8 cellular contexts compared by ENCODE assay signal in the genomic region with DNA sequence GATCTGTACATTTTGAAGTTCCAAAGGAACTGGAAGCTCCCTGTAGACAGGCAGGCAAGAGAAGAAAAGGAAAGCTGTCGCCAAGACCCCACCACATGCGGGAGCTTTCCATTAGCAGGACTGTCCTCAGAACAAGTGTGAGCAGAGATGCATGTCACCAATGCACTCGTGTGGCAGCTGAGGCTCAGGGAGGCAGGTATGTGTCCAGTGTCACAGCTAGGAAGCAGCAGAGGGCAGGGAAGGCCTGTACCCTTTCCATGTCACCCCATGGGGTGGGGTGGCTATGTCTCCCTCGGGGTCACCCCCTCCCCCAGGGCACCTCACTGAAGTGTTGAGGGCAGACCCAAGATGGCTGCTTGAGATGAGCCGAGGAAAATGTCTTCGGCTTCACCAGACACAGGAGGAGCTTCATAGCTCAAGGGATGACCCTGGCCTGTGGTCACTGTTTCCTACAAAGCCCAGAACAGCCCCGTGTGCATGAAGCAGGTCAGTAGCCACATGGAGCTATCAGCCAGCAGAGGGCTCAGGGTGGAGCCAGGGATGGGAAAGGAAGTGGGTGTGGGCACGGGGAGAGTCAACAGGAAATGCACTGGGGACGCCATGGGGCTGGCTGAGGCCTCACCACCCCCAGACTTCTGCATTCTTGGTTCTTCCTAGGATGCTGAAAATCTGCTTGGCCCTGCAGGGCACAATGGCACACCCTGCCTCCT.
DNase-seq lines count a peak whose midpoint lies in the region; ATAC-seq and TF ChIP-seq lines count a peak whose summit lies in the region.

No MANE protein-coding gene starts in this region.

- peak overlapping the region; percentile 75 for H3K27ac ChIP-seq in CD8-positive, alpha-beta memory T cell (ENCODE audit: low read depth, low read length)
- no peak overlapping the region for H3K27ac ChIP-seq in endodermal cell (ENCODE audit: low read depth, low read length)
- H3K27ac ChIP-seq in upper lobe of left lung, result peak overlapping the region; percentile 80 to 87 (median 86)

- H3K36me3 ChIP-seq in CD8-positive, alpha-beta memory T cell (ENCODE audit: insufficient read depth, low read length), result no peaks in the 10 kb centered on the region
- H3K36me3 ChIP-seq in endodermal cell (ENCODE audit: control insufficient read depth, insufficient read depth, low read length) (peaks cover 3% of the 10 kb centered on the region), upper lobe of left lung (no peaks in the 10 kb centered on the region)

- DNase-seq in CD8-positive, alpha-beta memory T cell, result peak; percentile 64 to 86 (median 66)
- peak; percentile 82 for DNase-seq in LHCN-M2 (ENCODE audit: low read depth)
- peak; percentile 65 for DNase-seq in activated CD4-positive, alpha-beta T cell treated with anti-CD3 and anti-CD28 coated beads, Interleukin-2, amount 50 U/mL, for 1 hour
- DNase-seq in endodermal cell, result peak; percentile 74
- no peak for DNase-seq in natural killer cell treated with Interleukin-12 subunit alpha and Interleukin-12 subunit beta and Interleukin-15 and Interleukin-18, amount 100 ng/mL, for 72 hours (ENCODE audit: low spot score)
- DNase-seq in upper lobe of left lung, result peak in 1 of 2 donors; percentile 91
- no peak for DNase-seq in NCI-H446 (lab: John Stamatoyannopoulos, UW)

- H3K9me3 Mint-ChIP-seq in CD8-positive, alpha-beta memory T cell, result no peaks in the 10 kb centered on the region
- H3K9me3 Mint-ChIP-seq in endodermal cell, result no peaks in the 10 kb centered on the region
- H3K9me3 Mint-ChIP-seq in natural killer cell treated with Interleukin-12 subunit alpha and Interleukin-12 subunit beta and Interleukin-15 and Interleukin-18, amount 100 ng/mL, for 72 hours, result no peaks in the 10 kb centered on the region

- H3K4me1 ChIP-seq in CD8-positive, alpha-beta memory T cell (ENCODE audit: insufficient read depth, low read length), result peaks cover 90% of the 10 kb centered on the region
- H3K4me1 ChIP-seq in endodermal cell (ENCODE audit: control insufficient read depth, insufficient read depth, low read length) (no peaks in the 10 kb centered on the region), upper lobe of left lung (peaks cover 73 to 91% (median 73%) of the 10 kb centered on the region in 4 donors)

- peak in 2 of 4 donors; percentile 85 to 88 for TF ChIP-seq EP300 in upper lobe of left lung (IDR thresholded peaks at IDR 0.05)

- no peaks in the 10 kb centered on the region for H3K27me3 ChIP-seq in CD8-positive, alpha-beta memory T cell (ENCODE audit: insufficient read depth, low read length, poor library complexity, severe bottlenecking)
- H3K27me3 ChIP-seq in endodermal cell (ENCODE audit: control insufficient read depth, insufficient read depth, low read length, poor library complexity, severe bottlenecking), result no peaks in the 10 kb centered on the region
- H3K27me3 ChIP-seq in upper lobe of left lung, result no peaks in the 10 kb centered on the region

- CTCF ChIA-PET in CD8-positive, alpha-beta memory T cell (lab: Charles Lee), result interaction anchor here (0.6 to 8.3 kb wide), 31 partner anchors 10 to 118 kb away, joined by 3 to 110 read pairs (median 7); a partner anchor contains a TSS

- H3K4me1 Mint-ChIP-seq in CD8-positive, alpha-beta memory T cell, result peaks cover 92 to 100% (median 94%) of the 10 kb centered on the region in 3 donors
- H3K4me1 Mint-ChIP-seq in endodermal cell, result peaks cover 9% of the 10 kb centered on the region
- peaks cover 69 to 81% of the 10 kb centered on the region in 2 donors for H3K4me1 Mint-ChIP-seq in natural killer cell treated with Interleukin-12 subunit alpha and Interleukin-12 subunit beta and Interleukin-15 and Interleukin-18, amount 100 ng/mL, for 72 hours (ENCODE audit: low read depth in 2 of 2)

- TF ChIP-seq CTCF in endodermal cell (conservative IDR thresholded peaks at IDR 0.05) (peak; percentile 57), upper lobe of left lung (IDR thresholded peaks at IDR 0.05) (peak; percentile 30 to 63 (median 54))

- ATAC-seq in GM19468 (IDR thresholded peaks at IDR 0.05; ENCODE audit: extremely low read depth, unreplicated experiment) (peak; percentile 22), upper lobe of left lung (ENCODE audit: low FRiP score in 2 of 2) (peak; percentile 83 to 86)
- peak; percentile 74 for ATAC-seq in natural killer cell treated with Interleukin-12 subunit alpha and Interleukin-12 subunit beta and Interleukin-15 and Interleukin-18, amount 100 ng/mL, for 72 hours

- H3K9me3 ChIP-seq in CD8-positive, alpha-beta memory T cell (ENCODE audit: low read length), result no peaks in the 10 kb centered on the region
- H3K9me3 ChIP-seq in endodermal cell (ENCODE audit: control insufficient read depth, low read length), result no peaks in the 10 kb centered on the region
- H3K9me3 ChIP-seq in upper lobe of left lung, result no peaks in the 10 kb centered on the region

- H3K4me3 ChIP-seq in CD8-positive, alpha-beta memory T cell (ENCODE audit: low read length), result peak overlapping the region; percentile 41
- H3K4me3 ChIP-seq in endodermal cell (ENCODE audit: low read length) (no peak overlapping the region), upper lobe of left lung (no peak overlapping the region)

- H3K36me3 Mint-ChIP-seq in CD8-positive, alpha-beta memory T cell, result peaks cover 0 to 16% (median 0%) of the 10 kb centered on the region in 3 donors
- no peaks in the 10 kb centered on the region for H3K36me3 Mint-ChIP-seq in endodermal cell (ENCODE audit: low read depth)
- H3K36me3 Mint-ChIP-seq in natural killer cell treated with Interleukin-12 subunit alpha and Interleukin-12 subunit beta and Interleukin-15 and Interleukin-18, amount 100 ng/mL, for 72 hours, result no peaks in the 10 kb centered on the region

- H3K4me3 Mint-ChIP-seq in CD8-positive, alpha-beta memory T cell, result peak overlapping the region; percentile 75 to 95 (median 84)
- H3K4me3 Mint-ChIP-seq in endodermal cell, result no peak overlapping the region
- H3K4me3 Mint-ChIP-seq in natural killer cell treated with Interleukin-12 subunit alpha and Interleukin-12 subunit beta and Interleukin-15 and Interleukin-18, amount 100 ng/mL, for 72 hours, result peak overlapping the region; percentile 93

- no peaks in the 10 kb centered on the region for H3K27me3 Mint-ChIP-seq in CD8-positive, alpha-beta memory T cell
- H3K27me3 Mint-ChIP-seq in endodermal cell (ENCODE audit: insufficient read depth), result no peaks in the 10 kb centered on the region
- no peaks in the 10 kb centered on the region for H3K27me3 Mint-ChIP-seq in natural killer cell treated with Interleukin-12 subunit alpha and Interleukin-12 subunit beta and Interleukin-15 and Interleukin-18, amount 100 ng/mL, for 72 hours

- no peak overlapping the region for H3K9ac ChIP-seq in endodermal cell (ENCODE audit: extremely low read depth, low read length, poor library complexity, severe bottlenecking)

- POLR2A ChIA-PET in CD8-positive, alpha-beta memory T cell (lab: Charles Lee), result interaction anchor here (0.9 to 4.2 kb wide), 10 partner anchors 12 to 95 kb away, joined by 3 to 34 read pairs (median 8); no protein-coding TSS in a partner anchor

- H3K27ac Mint-ChIP-seq in CD8-positive, alpha-beta memory T cell, result peak overlapping the region; percentile 96 to 100 (median 98)
- H3K27ac Mint-ChIP-seq in endodermal cell, result peak overlapping the region; percentile 64
- peak overlapping the region; percentile 67 to 93 for H3K27ac Mint-ChIP-seq in natural killer cell treated with Interleukin-12 subunit alpha and Interleukin-12 subunit beta and Interleukin-15 and Interleukin-18, amount 100 ng/mL, for 72 hours

- TF ChIP-seq POLR2A in upper lobe of left lung (IDR thresholded peaks at IDR 0.05), result peak in 1 of 4 donors; percentile 30

- WGBS in endodermal cell (ENCODE audit: insufficient coverage in 1 of 2, insufficient read length in 1 of 2), 2 experiments, result 86 to 91% methylated on average over 6 to 9 of the region's 9 CpGs
- WGBS in upper lobe of left lung, 2 donors, result 12 to 53% methylated on average over 4 to 9 of the region's 9 CpGs

Comparison
In these comparisons a context has a peak if more than half of its experiments do, and no peak if none do; other contexts are left out.
1. DNase-seq: peak in CD8-positive, alpha-beta memory T cell (5 of 5), LHCN-M2 (single experiment), activated CD4-positive, alpha-beta T cell treated with anti-CD3 and anti-CD28 coated beads, Interleukin-2, amount 50 U/mL, for 1 hour (single experiment) and endodermal cell (single experiment); none in natural killer cell treated with Interleukin-12 subunit alpha and Interleukin-12 subunit beta and Interleukin-15 and Interleukin-18, amount 100 ng/mL, for 72 hours (single experiment) and NCI-H446 (0 of 2).
2. ATAC-seq: peak in every context shown above with its lines; median percentile 84 in upper lobe of left lung; 74 in natural killer cell treated with Interleukin-12 subunit alpha and Interleukin-12 subunit beta and Interleukin-15 and Interleukin-18, amount 100 ng/mL, for 72 hours; 22 in GM19468.
3. Peak in every context shown above with its lines, with median percentiles within 50 percentile points of each other: H3K27ac Mint-ChIP-seq.